8 cellular contexts compared by ENCODE assay signal in genomic region chr19:45882652-45883585, GRCh38.
DNase-seq lines count a peak whose midpoint lies in the region; ATAC-seq and TF ChIP-seq lines count a peak whose summit lies in the region.

No MANE protein-coding gene starts in this region.

- TF ChIP-seq CTCF in choroid plexus epithelial cell (conservative IDR thresholded peaks at IDR 0.05; ENCODE audit: low read depth, low read length) = peak; percentile 97

- peak; percentile 32 for ATAC-seq in GM21381 (IDR thresholded peaks at IDR 0.05; ENCODE audit: unreplicated experiment)
- ATAC-seq in HG02840 (IDR thresholded peaks at IDR 0.05; ENCODE audit: low FRiP score, unreplicated experiment) = no peak

- DNase-seq in C1 segment of cervical spinal cord (lab: John Stamatoyannopoulos, UW) = peak in 10 of 14 donors; percentile 3 to 51 (median 20)
- peak; percentile 22 to 83 for DNase-seq in NCI-H446 (lab: John Stamatoyannopoulos, UW)
- peak; percentile 75 to 85 for DNase-seq in activated CD4-positive, alpha-beta T cell treated with anti-CD3 and anti-CD28 coated beads for 24 hours (ENCODE audit: low read depth in 2 of 2)
- DNase-seq in choroid plexus epithelial cell (ENCODE audit: low read depth) = peak; percentile 93
- DNase-seq in kidney tubule cell (ENCODE audit: low spot score) = peak; percentile 90
- peak; percentile 68 to 82 (median 73) for DNase-seq in stimulated activated CD4-positive, alpha-beta T cell treated with anti-CD3 and anti-CD28 coated beads, Interleukin-1b, Interleukin-23, amount 100 ng/mL, for 24 hours (ENCODE audit: low read depth in 4 of 4, low spot score in 1 of 4)

- H3K4me3 ChIP-seq in choroid plexus epithelial cell (ENCODE audit: low read depth, low read length) = peak overlapping the region; percentile 20

Comparison
In these comparisons a context has a peak if more than half of its experiments do, and no peak if none do; other contexts are left out.
1. DNase-seq: peak in every context shown above with its lines; median percentile 93 in choroid plexus epithelial cell; 90 in kidney tubule cell; 80 in activated CD4-positive, alpha-beta T cell treated with anti-CD3 and anti-CD28 coated beads for 24 hours; 73 in stimulated activated CD4-positive, alpha-beta T cell treated with anti-CD3 and anti-CD28 coated beads, Interleukin-1b, Interleukin-23, amount 100 ng/mL, for 24 hours; 52 in NCI-H446; 20 in C1 segment of cervical spinal cord.